Comparison of ENCODE assay signal across 1 cellular context in the genomic region with DNA sequence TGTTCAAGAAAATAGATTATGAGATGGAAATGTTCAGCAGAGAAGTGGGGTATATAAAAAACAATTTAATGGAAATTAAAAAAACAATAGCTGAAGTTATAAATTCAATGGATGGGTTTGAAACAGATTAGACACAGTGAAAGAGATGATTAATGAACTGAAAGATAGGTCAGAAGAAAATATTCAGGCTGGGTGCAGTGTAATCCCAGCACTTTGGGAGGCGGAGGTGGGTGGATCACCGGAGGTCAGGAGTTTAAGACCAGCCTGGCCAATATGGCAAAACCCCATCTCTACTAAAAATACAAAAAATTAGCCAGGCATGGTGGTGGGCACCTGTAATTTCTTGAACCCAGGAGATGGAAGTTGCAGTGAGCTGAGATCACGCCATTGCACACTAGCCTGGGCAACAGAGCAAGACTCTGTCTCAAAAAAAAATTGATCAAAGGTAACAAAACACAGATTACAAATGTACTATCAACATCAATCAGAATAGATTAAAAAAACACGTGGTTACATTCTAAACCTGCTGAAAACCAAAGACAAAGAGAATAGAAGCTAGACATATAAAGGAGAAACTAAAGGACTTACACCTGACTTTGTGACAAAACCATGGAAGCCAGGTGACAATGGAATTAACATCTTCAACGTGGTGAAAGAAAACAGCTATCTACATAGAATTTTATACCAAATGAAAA.
TF ChIP-seq lines count a peak whose summit lies in the region.

No MANE protein-coding gene starts in this region.

TF ChIP-seq in HEK293, 187 proteins besides CTCF, POLR2A, EP300 and RAD21 (continued from another document and continues in another):
- TF ChIP-seq, protein P1, sequence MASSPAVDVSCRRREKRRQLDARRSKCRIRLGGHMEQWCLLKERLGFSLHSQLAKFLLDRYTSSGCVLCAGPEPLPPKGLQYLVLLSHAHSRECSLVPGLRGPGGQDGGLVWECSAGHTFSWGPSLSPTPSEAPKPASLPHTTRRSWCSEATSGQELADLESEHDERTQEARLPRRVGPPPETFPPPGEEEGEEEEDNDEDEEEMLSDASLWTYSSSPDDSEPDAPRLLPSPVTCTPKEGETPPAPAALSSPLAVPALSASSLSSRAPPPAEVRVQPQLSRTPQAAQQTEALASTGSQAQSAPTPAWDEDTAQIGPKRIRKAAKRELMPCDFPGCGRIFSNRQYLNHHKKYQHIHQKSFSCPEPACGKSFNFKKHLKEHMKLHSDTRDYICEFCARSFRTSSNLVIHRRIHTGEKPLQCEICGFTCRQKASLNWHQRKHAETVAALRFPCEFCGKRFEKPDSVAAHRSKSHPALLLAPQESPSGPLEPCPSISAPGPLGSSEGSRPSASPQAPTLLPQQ (tag by site-specific recombination; IDR thresholded peaks at IDR 0.05) = no peak
- TF ChIP-seq ZNF48 (tag by site-specific recombination; IDR thresholded peaks at IDR 0.05) (no peak), ZNF561 (tag by site-specific recombination; IDR thresholded peaks at IDR 0.05; ENCODE audit: borderline replicate concordance) (no peak), ZNF133 (tag by site-specific recombination; IDR thresholded peaks at IDR 0.05) (no peak), ZBTB21 (tag by site-specific recombination; IDR thresholded peaks at IDR 0.05) (no peak), ZNF510 (tag by site-specific recombination; IDR thresholded peaks at IDR 0.05; ENCODE audit: insufficient replicate concordance) (peak; percentile 80), SP3 (tag by site-specific recombination; IDR thresholded peaks at IDR 0.05) (0 out of 2 replicates have a peak, but pooled peaks have one; percentile 12), ZNF169 (tag by site-specific recombination; IDR thresholded peaks at IDR 0.05) (no peak), ZNF221 (tag by site-specific recombination; IDR thresholded peaks at IDR 0.05; ENCODE audit: borderline replicate concordance) (no peak), HOXD13 (CRISPR knock-in tag; IDR thresholded peaks at IDR 0.05; ENCODE audit: borderline replicate concordance) (no peak), ZNF473 (tag by site-specific recombination; IDR thresholded peaks at IDR 0.05) (no peak), ZNF792 (tag by site-specific recombination; IDR thresholded peaks at IDR 0.05) (no peak), ZNF138 (tag by site-specific recombination; IDR thresholded peaks at IDR 0.05; ENCODE audit: borderline replicate concordance) (no peak), ZBTB1 (tag by site-specific recombination; IDR thresholded peaks at IDR 0.05) (no peak), ZXDB (tag by site-specific recombination; IDR thresholded peaks at IDR 0.05) (no peak), ZNF292 (tag by site-specific recombination; IDR thresholded peaks at IDR 0.05; ENCODE audit: borderline replicate concordance, low read depth) (no peak), ZNF658 (tag by site-specific recombination; IDR thresholded peaks at IDR 0.05) (no peak), ZBTB17 (tag by site-specific recombination; IDR thresholded peaks at IDR 0.05) (0 out of 2 replicates have a peak, but pooled peaks have one; percentile 9), SP2 (tag by site-specific recombination; IDR thresholded peaks at IDR 0.05) (no peak), ZNF184 (tag by site-specific recombination; IDR thresholded peaks at IDR 0.05) (peak; percentile 70), ZNF266 (tag by site-specific recombination; IDR thresholded peaks at IDR 0.05; ENCODE audit: low read depth) (no peak), HOXA7 (CRISPR knock-in tag; IDR thresholded peaks at IDR 0.05; ENCODE audit: borderline replicate concordance) (no peak), ZNF324 (tag by site-specific recombination; IDR thresholded peaks at IDR 0.05) (peak; percentile 27; the same call in 1 of the 2 replicates), ZNF585B (tag by site-specific recombination; IDR thresholded peaks at IDR 0.05) (no peak), OSR2 (tag by site-specific recombination; IDR thresholded peaks at IDR 0.05) (no peak), SETDB1 (IDR thresholded peaks at IDR 0.05; ENCODE audit: insufficient read length, low read length) (peak; percentile 89), EGR2 (tag by site-specific recombination; IDR thresholded peaks at IDR 0.05; ENCODE audit: low read depth) (no peak), ZNF843 (tag by site-specific recombination; IDR thresholded peaks at IDR 0.05) (no peak), SP7 (tag by site-specific recombination; IDR thresholded peaks at IDR 0.05) (0 out of 2 replicates have a peak, but pooled peaks have one; percentile 36), KLF16 (tag by site-specific recombination; IDR thresholded peaks at IDR 0.05) (no peak), ZNF223 (tag by site-specific recombination; IDR thresholded peaks at IDR 0.05) (no peak), ZSCAN16 (tag by site-specific recombination; IDR thresholded peaks at IDR 0.05) (no peak), ZNF354C (tag by site-specific recombination; IDR thresholded peaks at IDR 0.05; ENCODE audit: borderline replicate concordance, low read depth) (no peak), SCRT1 (tag by site-specific recombination; IDR thresholded peaks at IDR 0.05; ENCODE audit: borderline replicate concordance) (no peak), ZNF202 (tag by site-specific recombination; IDR thresholded peaks at IDR 0.05; ENCODE audit: borderline replicate concordance) (no peak)
- TF ChIP-seq, protein P2, sequence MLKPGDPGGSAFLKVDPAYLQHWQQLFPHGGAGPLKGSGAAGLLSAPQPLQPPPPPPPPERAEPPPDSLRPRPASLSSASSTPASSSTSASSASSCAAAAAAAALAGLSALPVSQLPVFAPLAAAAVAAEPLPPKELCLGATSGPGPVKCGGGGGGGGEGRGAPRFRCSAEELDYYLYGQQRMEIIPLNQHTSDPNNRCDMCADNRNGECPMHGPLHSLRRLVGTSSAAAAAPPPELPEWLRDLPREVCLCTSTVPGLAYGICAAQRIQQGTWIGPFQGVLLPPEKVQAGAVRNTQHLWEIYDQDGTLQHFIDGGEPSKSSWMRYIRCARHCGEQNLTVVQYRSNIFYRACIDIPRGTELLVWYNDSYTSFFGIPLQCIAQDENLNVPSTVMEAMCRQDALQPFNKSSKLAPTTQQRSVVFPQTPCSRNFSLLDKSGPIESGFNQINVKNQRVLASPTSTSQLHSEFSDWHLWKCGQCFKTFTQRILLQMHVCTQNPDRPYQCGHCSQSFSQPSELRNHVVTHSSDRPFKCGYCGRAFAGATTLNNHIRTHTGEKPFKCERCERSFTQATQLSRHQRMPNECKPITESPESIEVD (tag by site-specific recombination; IDR thresholded peaks at IDR 0.05) = no peak
- TF ChIP-seq, protein P3, sequence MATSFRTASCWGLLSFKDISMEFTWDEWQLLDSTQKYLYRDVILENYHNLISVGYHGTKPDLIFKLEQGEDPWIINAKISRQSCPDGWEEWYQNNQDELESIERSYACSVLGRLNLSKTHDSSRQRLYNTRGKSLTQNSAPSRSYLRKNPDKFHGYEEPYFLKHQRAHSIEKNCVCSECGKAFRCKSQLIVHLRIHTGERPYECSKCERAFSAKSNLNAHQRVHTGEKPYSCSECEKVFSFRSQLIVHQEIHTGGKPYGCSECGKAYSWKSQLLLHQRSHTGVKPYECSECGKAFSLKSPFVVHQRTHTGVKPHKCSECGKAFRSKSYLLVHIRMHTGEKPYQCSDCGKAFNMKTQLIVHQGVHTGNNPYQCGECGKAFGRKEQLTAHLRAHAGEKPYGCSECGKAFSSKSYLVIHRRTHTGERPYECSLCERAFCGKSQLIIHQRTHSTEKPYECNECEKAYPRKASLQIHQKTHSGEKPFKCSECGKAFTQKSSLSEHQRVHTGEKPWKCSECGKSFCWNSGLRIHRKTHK (tag by site-specific recombination; IDR thresholded peaks at IDR 0.05) = 0 out of 2 replicates have a peak, but pooled peaks have one; percentile 11
- TF ChIP-seq, protein P4, sequence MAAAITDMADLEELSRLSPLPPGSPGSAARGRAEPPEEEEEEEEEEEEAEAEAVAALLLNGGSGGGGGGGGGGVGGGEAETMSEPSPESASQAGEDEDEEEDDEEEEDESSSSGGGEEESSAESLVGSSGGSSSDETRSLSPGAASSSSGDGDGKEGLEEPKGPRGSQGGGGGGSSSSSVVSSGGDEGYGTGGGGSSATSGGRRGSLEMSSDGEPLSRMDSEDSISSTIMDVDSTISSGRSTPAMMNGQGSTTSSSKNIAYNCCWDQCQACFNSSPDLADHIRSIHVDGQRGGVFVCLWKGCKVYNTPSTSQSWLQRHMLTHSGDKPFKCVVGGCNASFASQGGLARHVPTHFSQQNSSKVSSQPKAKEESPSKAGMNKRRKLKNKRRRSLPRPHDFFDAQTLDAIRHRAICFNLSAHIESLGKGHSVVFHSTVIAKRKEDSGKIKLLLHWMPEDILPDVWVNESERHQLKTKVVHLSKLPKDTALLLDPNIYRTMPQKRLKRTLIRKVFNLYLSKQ (tag by site-specific recombination; IDR thresholded peaks at IDR 0.05; ENCODE audit: borderline replicate concordance) = no peak
- TF ChIP-seq, protein P5, sequence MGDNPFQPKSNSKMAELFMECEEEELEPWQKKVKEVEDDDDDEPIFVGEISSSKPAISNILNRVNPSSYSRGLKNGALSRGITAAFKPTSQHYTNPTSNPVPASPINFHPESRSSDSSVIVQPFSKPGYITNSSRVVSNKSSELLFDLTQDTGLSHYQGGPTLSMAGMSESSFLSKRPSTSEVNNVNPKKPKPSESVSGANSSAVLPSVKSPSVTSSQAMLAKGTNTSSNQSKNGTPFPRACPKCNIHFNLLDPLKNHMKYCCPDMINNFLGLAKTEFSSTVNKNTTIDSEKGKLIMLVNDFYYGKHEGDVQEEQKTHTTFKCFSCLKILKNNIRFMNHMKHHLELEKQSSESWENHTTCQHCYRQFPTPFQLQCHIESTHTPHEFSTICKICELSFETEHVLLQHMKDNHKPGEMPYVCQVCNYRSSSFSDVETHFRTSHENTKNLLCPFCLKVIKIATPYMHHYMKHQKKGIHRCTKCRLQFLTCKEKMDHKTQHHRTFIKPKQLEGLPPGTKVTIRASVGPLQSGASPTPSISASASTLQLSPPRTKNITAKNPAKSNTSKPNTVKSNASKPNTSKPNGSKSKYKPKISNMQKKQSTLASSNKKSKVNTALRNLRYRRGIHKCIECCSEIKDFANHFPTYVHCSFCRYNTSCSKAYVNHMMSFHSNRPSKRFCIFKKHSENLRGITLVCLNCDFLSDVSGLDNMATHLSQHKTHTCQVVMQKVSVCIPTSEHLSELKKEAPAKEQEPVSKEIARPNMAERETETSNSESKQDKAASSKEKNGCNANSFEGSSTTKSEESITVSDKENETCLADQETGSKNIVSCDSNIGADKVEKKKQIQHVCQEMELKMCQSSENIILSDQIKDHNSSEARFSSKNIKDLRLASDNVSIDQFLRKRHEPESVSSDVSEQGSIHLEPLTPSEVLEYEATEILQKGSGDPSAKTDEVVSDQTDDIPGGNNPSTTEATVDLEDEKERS (tag by site-specific recombination; IDR thresholded peaks at IDR 0.05) = peak; percentile 66; the same call in 1 of the 2 replicates
- TF ChIP-seq, protein P6, sequence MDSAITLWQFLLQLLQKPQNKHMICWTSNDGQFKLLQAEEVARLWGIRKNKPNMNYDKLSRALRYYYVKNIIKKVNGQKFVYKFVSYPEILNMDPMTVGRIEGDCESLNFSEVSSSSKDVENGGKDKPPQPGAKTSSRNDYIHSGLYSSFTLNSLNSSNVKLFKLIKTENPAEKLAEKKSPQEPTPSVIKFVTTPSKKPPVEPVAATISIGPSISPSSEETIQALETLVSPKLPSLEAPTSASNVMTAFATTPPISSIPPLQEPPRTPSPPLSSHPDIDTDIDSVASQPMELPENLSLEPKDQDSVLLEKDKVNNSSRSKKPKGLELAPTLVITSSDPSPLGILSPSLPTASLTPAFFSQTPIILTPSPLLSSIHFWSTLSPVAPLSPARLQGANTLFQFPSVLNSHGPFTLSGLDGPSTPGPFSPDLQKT (IDR thresholded peaks at IDR 0.05; ENCODE audit: borderline replicate concordance, low read depth, low read length) = no peak
- TF ChIP-seq, protein P7, sequence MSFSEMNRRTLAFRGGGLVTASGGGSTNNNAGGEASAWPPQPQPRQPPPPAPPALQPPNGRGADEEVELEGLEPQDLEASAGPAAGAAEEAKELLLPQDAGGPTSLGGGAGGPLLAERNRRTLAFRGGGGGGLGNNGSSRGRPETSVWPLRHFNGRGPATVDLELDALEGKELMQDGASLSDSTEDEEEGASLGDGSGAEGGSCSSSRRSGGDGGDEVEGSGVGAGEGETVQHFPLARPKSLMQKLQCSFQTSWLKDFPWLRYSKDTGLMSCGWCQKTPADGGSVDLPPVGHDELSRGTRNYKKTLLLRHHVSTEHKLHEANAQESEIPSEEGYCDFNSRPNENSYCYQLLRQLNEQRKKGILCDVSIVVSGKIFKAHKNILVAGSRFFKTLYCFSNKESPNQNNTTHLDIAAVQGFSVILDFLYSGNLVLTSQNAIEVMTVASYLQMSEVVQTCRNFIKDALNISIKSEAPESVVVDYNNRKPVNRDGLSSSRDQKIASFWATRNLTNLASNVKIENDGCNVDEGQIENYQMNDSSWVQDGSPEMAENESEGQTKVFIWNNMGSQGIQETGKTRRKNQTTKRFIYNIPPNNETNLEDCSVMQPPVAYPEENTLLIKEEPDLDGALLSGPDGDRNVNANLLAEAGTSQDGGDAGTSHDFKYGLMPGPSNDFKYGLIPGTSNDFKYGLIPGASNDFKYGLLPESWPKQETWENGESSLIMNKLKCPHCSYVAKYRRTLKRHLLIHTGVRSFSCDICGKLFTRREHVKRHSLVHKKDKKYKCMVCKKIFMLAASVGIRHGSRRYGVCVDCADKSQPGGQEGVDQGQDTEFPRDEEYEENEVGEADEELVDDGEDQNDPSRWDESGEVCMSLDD (tag by site-specific recombination; IDR thresholded peaks at IDR 0.05) = no peak
- TF ChIP-seq, protein P8, sequence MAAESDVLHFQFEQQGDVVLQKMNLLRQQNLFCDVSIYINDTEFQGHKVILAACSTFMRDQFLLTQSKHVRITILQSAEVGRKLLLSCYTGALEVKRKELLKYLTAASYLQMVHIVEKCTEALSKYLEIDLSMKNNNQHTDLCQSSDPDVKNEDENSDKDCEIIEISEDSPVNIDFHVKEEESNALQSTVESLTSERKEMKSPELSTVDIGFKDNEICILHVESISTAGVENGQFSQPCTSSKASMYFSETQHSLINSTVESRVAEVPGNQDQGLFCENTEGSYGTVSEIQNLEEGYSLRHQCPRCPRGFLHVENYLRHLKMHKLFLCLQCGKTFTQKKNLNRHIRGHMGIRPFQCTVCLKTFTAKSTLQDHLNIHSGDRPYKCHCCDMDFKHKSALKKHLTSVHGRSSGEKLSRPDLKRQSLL (tag by site-specific recombination; IDR thresholded peaks at IDR 0.05) = no peak
- TF ChIP-seq, protein P9, sequence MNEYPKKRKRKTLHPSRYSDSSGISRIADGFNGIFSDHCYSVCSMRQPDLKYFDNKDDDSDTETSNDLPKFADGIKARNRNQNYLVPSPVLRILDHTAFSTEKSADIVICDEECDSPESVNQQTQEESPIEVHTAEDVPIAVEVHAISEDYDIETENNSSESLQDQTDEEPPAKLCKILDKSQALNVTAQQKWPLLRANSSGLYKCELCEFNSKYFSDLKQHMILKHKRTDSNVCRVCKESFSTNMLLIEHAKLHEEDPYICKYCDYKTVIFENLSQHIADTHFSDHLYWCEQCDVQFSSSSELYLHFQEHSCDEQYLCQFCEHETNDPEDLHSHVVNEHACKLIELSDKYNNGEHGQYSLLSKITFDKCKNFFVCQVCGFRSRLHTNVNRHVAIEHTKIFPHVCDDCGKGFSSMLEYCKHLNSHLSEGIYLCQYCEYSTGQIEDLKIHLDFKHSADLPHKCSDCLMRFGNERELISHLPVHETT (tag by site-specific recombination; IDR thresholded peaks at IDR 0.05) = no peak
